ENCODE assay signal across 8 cellular contexts in the genomic region with DNA sequence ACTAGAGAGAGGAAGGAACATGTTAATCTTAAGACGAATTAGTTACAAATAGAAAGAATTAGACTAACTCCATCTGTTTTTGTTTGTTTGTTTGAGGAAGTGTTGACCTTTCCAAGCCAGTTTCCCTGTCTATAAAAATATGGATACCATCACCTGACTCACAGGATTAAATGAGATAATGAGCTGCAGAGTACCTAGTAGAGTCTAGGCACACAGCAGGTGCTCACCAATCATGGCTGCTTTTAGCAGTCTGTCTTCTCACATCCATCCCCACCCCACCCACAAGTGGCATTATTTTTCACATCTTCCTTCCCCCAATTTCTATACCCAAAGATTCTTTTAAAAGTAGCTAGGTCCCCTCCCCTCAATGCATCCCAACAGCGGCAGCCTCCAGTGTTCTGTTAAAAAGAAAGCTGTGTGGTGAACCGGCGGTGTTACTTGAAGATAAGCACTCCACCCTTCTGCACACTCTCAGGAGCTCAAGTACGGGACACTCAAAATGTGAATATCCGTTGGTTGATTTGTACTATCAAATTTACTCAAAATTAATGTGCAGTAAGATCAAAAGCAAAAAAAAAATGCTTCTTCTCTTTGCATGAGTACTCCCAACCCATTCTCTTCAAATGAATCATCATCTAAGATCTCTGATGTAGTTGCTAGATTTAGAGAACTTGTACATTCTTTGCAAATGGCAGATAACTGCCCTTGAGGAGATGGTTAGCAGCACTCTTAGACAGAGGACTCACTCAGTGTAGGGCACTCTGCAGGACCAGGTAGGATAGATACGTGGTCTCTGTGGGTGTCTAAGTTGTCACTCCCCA.
DNase-seq lines count a peak whose midpoint lies in the region; ATAC-seq, FAIRE-seq and TF ChIP-seq lines count a peak whose summit lies in the region.

No MANE protein-coding gene starts in this region.

- H3K36me3 ChIP-seq in PC-3 (ENCODE audit: low read depth, low read length) (no peaks in the 10 kb centered on the region), right lobe of liver (no peaks in the 10 kb centered on the region), heart left ventricle (no peaks in the 10 kb centered on the region)

- no peak overlapping the region for H2AFZ ChIP-seq in PC-3 (ENCODE audit: low read length)

- no peak overlapping the region for H3K9ac ChIP-seq in PC-3 (ENCODE audit: low read length)

- H3F3A ChIP-seq in PC-3 (ENCODE audit: low read length, unreplicated experiment), result peaks cover 3% of the 10 kb centered on the region

- FAIRE-seq in urothelium cell line (lab: Jason Lieb, UNC), result no peak

- in situ Hi-C loops in GM13976 (cut with MboI; ENCODE audit: low sequenced_read_pairs, unreplicated experiment), result no loop called here

- peak overlapping the region; percentile 1; the same call in 1 of the 2 replicates for H3K4me2 ChIP-seq in PC-3 (ENCODE audit: low read length)

- WGBS in right lobe of liver (ENCODE audit: insufficient coverage, low coverage, low lambda C conversion rate, missing lambda C conversion rate), result 87% methylated on average over 7 of the region's 7 CpGs
- WGBS in heart left ventricle, 4 donors, result 74 to 84% (median 80%) methylated on average over 7 of the region's 7 CpGs

- H4K20me1 ChIP-seq in PC-3 (ENCODE audit: low read length), result no peaks in the 10 kb centered on the region

- DNase-seq in GM13976 (ENCODE audit: low spot score), result peak; percentile 45
- DNase-seq in PC-3, result peak; percentile 73
- no peak for DNase-seq in right lobe of liver
- no peak for DNase-seq in effector CD4-positive, alpha-beta T cell
- no peak for DNase-seq in NCI-H510A treated with DMSO at 0.1 percent for 48 hours (lab: John Stamatoyannopoulos, UW)
- DNase-seq in heart left ventricle, result no peak
- DNase-seq in urothelium cell line (ENCODE audit: low spot score), result no peak

- H3K27me3 ChIP-seq in PC-3 (ENCODE audit: low read length) (no peaks in the 10 kb centered on the region), right lobe of liver (no peaks in the 10 kb centered on the region), heart left ventricle (no peaks in the 10 kb centered on the region)

- TF ChIP-seq CTCF in GM13976 (IDR thresholded peaks at IDR 0.05; ENCODE audit: borderline replicate concordance, control extremely low read depth, extremely low read depth, insufficient read depth, missing control alignments) (no peak), PC-3 (conservative IDR thresholded peaks at IDR 0.05; ENCODE audit: low read depth, low read length) (no peak), right lobe of liver (IDR thresholded peaks at IDR 0.05) (no peak), heart left ventricle (IDR thresholded peaks at IDR 0.05) (no peak)

- ATAC-seq in GM21619 (IDR thresholded peaks at IDR 0.05; ENCODE audit: unreplicated experiment), result peak; percentile 68
- 0 out of 2 replicates have a peak, but pooled peaks have one; percentile 6 for ATAC-seq in PC-3
- ATAC-seq in right lobe of liver, result no peak
- ATAC-seq in heart left ventricle, result no peak

- H3K9me3 ChIP-seq in PC-3 (ENCODE audit: low read length) (no peaks in the 10 kb centered on the region), right lobe of liver (no peaks in the 10 kb centered on the region), heart left ventricle (no peaks in the 10 kb centered on the region)

- intact Hi-C loops in PC-3 (cut with micrococcal nuclease), result loop anchor here (2.0 kb wide), 1 partner anchor 14 kb away; no protein-coding TSS in a partner anchor
- intact Hi-C loops in right lobe of liver (cut with DNase I), result no loop called here
- intact Hi-C loops in heart left ventricle (cut with DNase I), result no loop called here

- peaks cover 56% of the 10 kb centered on the region for H3K4me1 ChIP-seq in PC-3 (ENCODE audit: insufficient read depth, low read length)
- H3K4me1 ChIP-seq in right lobe of liver, result peaks cover 0 to 50% (median 21%) of the 10 kb centered on the region in 4 donors
- H3K4me1 ChIP-seq in heart left ventricle, result peaks cover 0 to 73% (median 32%) of the 10 kb centered on the region in 12 donors

- BruUV-seq in PC-3 (replicated peaks; lab: Mats Ljungman, UMichigan), result no TSS peak

- POLR2A ChIA-PET in PC-3 (lab: Charles Lee; ENCODE audit: unreplicated experiment), result no interaction called here

- H3K4me3 ChIP-seq in PC-3 (ENCODE audit: low read length) (no peak overlapping the region), right lobe of liver (no peak overlapping the region), heart left ventricle (no peak overlapping the region)

- no peaks in the 10 kb centered on the region for H3K9me2 ChIP-seq in PC-3 (replicated peaks; ENCODE audit: low read length)

- TF ChIP-seq POLR2A in right lobe of liver (IDR thresholded peaks at IDR 0.05) (no peak), heart left ventricle (IDR thresholded peaks at IDR 0.05) (no peak)

- H3K27ac ChIP-seq in PC-3 (ENCODE audit: low read length) (0 out of 2 replicates have a peak overlapping the region, but pooled peaks have one; percentile 81), right lobe of liver (peak overlapping the region in 2 of 3 donors; percentile 86 to 94), heart left ventricle (no peak overlapping the region)

- H3K79me2 ChIP-seq in PC-3 (ENCODE audit: low read length), result no peaks in the 10 kb centered on the region

- CTCF ChIA-PET in PC-3 (lab: Charles Lee), result no interaction called here

Comparison
In these comparisons a context has a peak if more than half of its experiments do, and no peak if none do; other contexts are left out.
1. DNase-seq: peak in GM13976 (single experiment) and PC-3 (single experiment); none in right lobe of liver (0 of 3), effector CD4-positive, alpha-beta T cell (single experiment), NCI-H510A treated with DMSO at 0.1 percent for 48 hours (single experiment), heart left ventricle (0 of 5) and urothelium cell line (single experiment).
2. ATAC-seq: peak in GM21619 (single experiment) and PC-3 (single experiment); none in right lobe of liver (0 of 4) and heart left ventricle (0 of 4).
3. H3K27ac ChIP-seq: peak in PC-3 (single experiment) and right lobe of liver (2 of 3); none in heart left ventricle (0 of 12).